ENCODE assay signal across 15 cellular contexts in genomic region chr2:233076749-233077148, GRCh38. TPM values are rescaled to one million over a fixed set of nuclear protein-coding genes. Genes with fewer than 3 reads are reported as not detected.
DNase-seq lines count a peak whose midpoint lies in the region; ATAC-seq lines count a peak whose summit lies in the region.
"Had no signal": no experiment of that assay in that cellular context is flagged by ENCODE, and none has a peak within 500 bp of the region (broad histone marks: within the 10 kb centered on the region; RNA-seq: fewer than 3 reads in every experiment).

No MANE protein-coding gene starts in this region.

- POLR2A ChIA-PET in activated CD4-positive, alpha-beta T cell treated with anti-CD3 and anti-CD28 coated beads for 36 hours (lab: Charles Lee), result no interaction called here
- POLR2A ChIA-PET in activated CD4-positive, alpha-beta T cell treated with anti-CD3 and anti-CD28 coated beads, Interleukin-2, amount 10 ng/mL, durations not matched to agents 7 days and 5 days (lab: Charles Lee), result interaction anchor here (0.7 kb wide), 1 partner anchor 1216 kb away, joined by 3 read pairs; no protein-coding TSS in a partner anchor

- peaks cover 41% of the 10 kb centered on the region for H3K4me1 Mint-ChIP-seq in activated CD4-positive, alpha-beta T cell treated with anti-CD3 and anti-CD28 coated beads for 36 hours
- H3K4me1 Mint-ChIP-seq in activated CD4-positive, alpha-beta T cell treated with anti-CD3 and anti-CD28 coated beads, Interleukin-2, amount 10 ng/mL, durations not matched to agents 7 days and 5 days, result peaks cover 46% of the 10 kb centered on the region
- H3K4me1 Mint-ChIP-seq in central memory CD8-positive, alpha-beta T cell, result peaks cover 39% of the 10 kb centered on the region
- H3K4me1 Mint-ChIP-seq in stimulated activated naive B cell treated with anti-CD40 and anti-IgM and Interleukin-4, amounts not matched to agents 10 μg/mL and 1 μg/mL and 100 μg/mL, for 72 hours, result peaks cover 45 to 46% of the 10 kb centered on the region in 2 donors

- H3K9me3 Mint-ChIP-seq in activated CD4-positive, alpha-beta T cell treated with anti-CD3 and anti-CD28 coated beads for 36 hours (ENCODE audit: low read depth), result peaks cover 2% of the 10 kb centered on the region
- H3K9me3 Mint-ChIP-seq in activated CD4-positive, alpha-beta T cell treated with anti-CD3 and anti-CD28 coated beads, Interleukin-2, amount 10 ng/mL, durations not matched to agents 7 days and 5 days, result peaks cover 2% of the 10 kb centered on the region
- H3K9me3 Mint-ChIP-seq in central memory CD8-positive, alpha-beta T cell, result peaks cover 2% of the 10 kb centered on the region
- peaks cover under 1 to 2% of the 10 kb centered on the region in 2 donors for H3K9me3 Mint-ChIP-seq in stimulated activated naive B cell treated with anti-CD40 and anti-IgM and Interleukin-4, amounts not matched to agents 10 μg/mL and 1 μg/mL and 100 μg/mL, for 72 hours

- DNase-seq in activated CD4-positive, alpha-beta T cell treated with anti-CD3 and anti-CD28 coated beads for 36 hours, result no peak
- DNase-seq in activated CD4-positive, alpha-beta T cell treated with anti-CD3 and anti-CD28 coated beads, Interleukin-2, amount 10 ng/mL, durations not matched to agents 7 days and 5 days, result no peak
- DNase-seq in NCI-H2171 (lab: John Stamatoyannopoulos, UW) (peak; percentile 5), HK-2 (ENCODE audit: unreplicated experiment) (no peak), DMS79 (lab: John Stamatoyannopoulos, UW) (no peak)
- no peak for DNase-seq in central memory CD8-positive, alpha-beta T cell (ENCODE audit: low spot score in 2 of 2)
- no peak for DNase-seq in stimulated activated naive B cell treated with anti-CD40 and anti-IgM and Interleukin-4, amounts not matched to agents 10 μg/mL and 1 μg/mL and 100 μg/mL, for 72 hours
- DNase-seq: activated T-cell treated with anti-CD3 and anti-CD28 coated beads, Interleukin-2, amount 50 U/mL, for 72 hours; foreskin fibroblast; NCI-H1048; NCI-H446 treated with DMSO at 0.1 percent for 48 hours had no signal

- CTCF ChIA-PET in activated CD4-positive, alpha-beta T cell treated with anti-CD3 and anti-CD28 coated beads for 36 hours (lab: Charles Lee), result interaction anchor here (0.9 kb wide), 1 partner anchor 12 kb away, joined by 4 read pairs; no protein-coding TSS in a partner anchor
- CTCF ChIA-PET in activated CD4-positive, alpha-beta T cell treated with anti-CD3 and anti-CD28 coated beads, Interleukin-2, amount 10 ng/mL, durations not matched to agents 7 days and 5 days (lab: Charles Lee), result no interaction called here

- ATAC-seq in activated CD4-positive, alpha-beta T cell treated with anti-CD3 and anti-CD28 coated beads for 36 hours, result no peak
- ATAC-seq in central memory CD8-positive, alpha-beta T cell (replicated peaks; ENCODE audit: extremely low read depth, poor library complexity, severe bottlenecking), result peak; percentile 55
- ATAC-seq in stimulated activated naive B cell treated with anti-CD40 and anti-IgM and Interleukin-4, amounts not matched to agents 10 μg/mL and 1 μg/mL and 100 μg/mL, for 72 hours (replicated peaks), result no peak
- ATAC-seq in HG02571 (IDR thresholded peaks at IDR 0.05; ENCODE audit: unreplicated experiment), result no peak

- H3K27me3 Mint-ChIP-seq in activated CD4-positive, alpha-beta T cell treated with anti-CD3 and anti-CD28 coated beads for 36 hours, result no peaks in the 10 kb centered on the region
- H3K27me3 Mint-ChIP-seq in activated CD4-positive, alpha-beta T cell treated with anti-CD3 and anti-CD28 coated beads, Interleukin-2, amount 10 ng/mL, durations not matched to agents 7 days and 5 days, result no peaks in the 10 kb centered on the region
- no peaks in the 10 kb centered on the region for H3K27me3 Mint-ChIP-seq in central memory CD8-positive, alpha-beta T cell
- H3K27me3 Mint-ChIP-seq in stimulated activated naive B cell treated with anti-CD40 and anti-IgM and Interleukin-4, amounts not matched to agents 10 μg/mL and 1 μg/mL and 100 μg/mL, for 72 hours, result no peaks in the 10 kb centered on the region
- H3K27me3 Mint-ChIP-seq: T-cell had no signal

- peak overlapping the region; percentile 10 for H3K4me3 Mint-ChIP-seq in activated CD4-positive, alpha-beta T cell treated with anti-CD3 and anti-CD28 coated beads for 36 hours
- no peak overlapping the region for H3K4me3 Mint-ChIP-seq in activated CD4-positive, alpha-beta T cell treated with anti-CD3 and anti-CD28 coated beads, Interleukin-2, amount 10 ng/mL, durations not matched to agents 7 days and 5 days
- H3K4me3 Mint-ChIP-seq in central memory CD8-positive, alpha-beta T cell, result no peak overlapping the region
- H3K4me3 Mint-ChIP-seq in stimulated activated naive B cell treated with anti-CD40 and anti-IgM and Interleukin-4, amounts not matched to agents 10 μg/mL and 1 μg/mL and 100 μg/mL, for 72 hours, result peak overlapping the region; percentile 8 to 46
- H3K4me3 Mint-ChIP-seq: activated T-cell treated with anti-CD3 and anti-CD28 coated beads, Interleukin-2, amount 50 U/mL, for 72 hours; T-cell had no signal

- peaks cover 37% of the 10 kb centered on the region for H3K36me3 Mint-ChIP-seq in activated CD4-positive, alpha-beta T cell treated with anti-CD3 and anti-CD28 coated beads for 36 hours (ENCODE audit: low read depth)
- peaks cover 44% of the 10 kb centered on the region for H3K36me3 Mint-ChIP-seq in activated CD4-positive, alpha-beta T cell treated with anti-CD3 and anti-CD28 coated beads, Interleukin-2, amount 10 ng/mL, durations not matched to agents 7 days and 5 days (ENCODE audit: low read depth)
- H3K36me3 Mint-ChIP-seq in central memory CD8-positive, alpha-beta T cell (ENCODE audit: insufficient read depth), result peaks cover 33% of the 10 kb centered on the region
- peaks cover 47 to 48% of the 10 kb centered on the region in 2 donors for H3K36me3 Mint-ChIP-seq in stimulated activated naive B cell treated with anti-CD40 and anti-IgM and Interleukin-4, amounts not matched to agents 10 μg/mL and 1 μg/mL and 100 μg/mL, for 72 hours

- intact Hi-C loops in activated CD4-positive, alpha-beta T cell treated with anti-CD3 and anti-CD28 coated beads for 36 hours (cut with DNase I, micrococcal nuclease), result no loop called here

- H3K27ac Mint-ChIP-seq in activated CD4-positive, alpha-beta T cell treated with anti-CD3 and anti-CD28 coated beads for 36 hours, result peak overlapping the region; percentile 70
- no peak overlapping the region for H3K27ac Mint-ChIP-seq in activated CD4-positive, alpha-beta T cell treated with anti-CD3 and anti-CD28 coated beads, Interleukin-2, amount 10 ng/mL, durations not matched to agents 7 days and 5 days
- no peak overlapping the region for H3K27ac Mint-ChIP-seq in central memory CD8-positive, alpha-beta T cell (ENCODE audit: low read depth)
- no peak overlapping the region for H3K27ac Mint-ChIP-seq in stimulated activated naive B cell treated with anti-CD40 and anti-IgM and Interleukin-4, amounts not matched to agents 10 μg/mL and 1 μg/mL and 100 μg/mL, for 72 hours
- H3K27ac Mint-ChIP-seq: activated T-cell treated with anti-CD3 and anti-CD28 coated beads, Interleukin-2, amount 50 U/mL, for 72 hours had no signal

RNA-seq across cellular contexts. Expression of gene INPP5D, which starts 16.6 kb away (rescaled TPM):
- total RNA-seq in activated CD4-positive, alpha-beta T cell treated with anti-CD3 and anti-CD28 coated beads for 36 hours, result 10 to 100 TPM; 40.5 to 53.4 TPM
- 100 to 1,000 TPM; 121 to 138 TPM for total RNA-seq in activated CD4-positive, alpha-beta T cell treated with anti-CD3 and anti-CD28 coated beads, Interleukin-2, amount 10 ng/mL, durations not matched to agents 7 days and 5 days

RNA-seq across cellular contexts. Expression of gene NEU2, which starts 44.3 kb away (rescaled TPM):
- total RNA-seq in activated CD4-positive, alpha-beta T cell treated with anti-CD3 and anti-CD28 coated beads for 36 hours, result not detected
- not detected for total RNA-seq in activated CD4-positive, alpha-beta T cell treated with anti-CD3 and anti-CD28 coated beads, Interleukin-2, amount 10 ng/mL, durations not matched to agents 7 days and 5 days
- total RNA-seq: activated T-cell treated with anti-CD3 and anti-CD28 coated beads, Interleukin-2, amount 50 U/mL, for 72 hours; ascending aorta; osteoblast; T-cell had no signal

Comparison
In these comparisons a context has a peak if more than half of its experiments do, and no peak if none do; other contexts are left out.
1. H3K4me3 Mint-ChIP-seq: peak in activated CD4-positive, alpha-beta T cell treated with anti-CD3 and anti-CD28 coated beads for 36 hours (single experiment) and stimulated activated naive B cell treated with anti-CD40 and anti-IgM and Interleukin-4, amounts not matched to agents 10 μg/mL and 1 μg/mL and 100 μg/mL, for 72 hours (2 of 2); none in activated CD4-positive, alpha-beta T cell treated with anti-CD3 and anti-CD28 coated beads, Interleukin-2, amount 10 ng/mL, durations not matched to agents 7 days and 5 days (single experiment) and central memory CD8-positive, alpha-beta T cell (single experiment).